In the genomic region with DNA sequence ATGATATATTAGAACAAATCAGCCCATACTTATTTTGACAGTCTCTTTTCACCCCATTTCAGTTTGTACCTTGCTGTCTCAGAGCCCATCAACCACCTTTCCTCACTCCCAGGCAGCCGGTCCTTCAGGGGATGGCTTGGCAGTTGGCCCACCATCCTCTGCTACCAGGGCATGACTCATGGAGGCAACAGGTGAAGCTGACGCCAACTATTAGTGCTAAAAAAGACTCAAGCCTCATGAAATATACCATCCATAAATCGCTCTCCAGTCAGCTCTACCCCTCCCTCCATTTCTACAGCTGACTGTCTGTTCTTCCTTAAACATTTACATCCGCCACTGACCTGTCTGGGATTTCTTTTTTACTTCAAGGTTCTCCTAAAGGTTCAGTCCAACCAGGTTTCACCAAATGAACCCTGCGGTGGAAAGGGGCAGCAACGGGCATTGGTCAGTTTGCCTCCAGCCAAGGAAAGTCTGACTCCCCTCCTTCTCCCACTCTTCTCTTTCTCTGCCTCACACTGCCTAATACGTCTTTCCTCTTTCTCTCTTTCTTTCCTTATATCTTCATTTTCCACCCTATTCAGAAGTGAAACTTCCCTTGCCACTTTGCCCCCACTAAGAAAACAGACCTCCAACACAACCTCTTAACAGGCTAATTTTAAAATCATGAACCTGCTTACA, we compare ENCODE assay signal across 10 cellular contexts.
DNase-seq lines count a peak whose midpoint lies in the region; ATAC-seq and TF ChIP-seq lines count a peak whose summit lies in the region.
"Had no signal": no experiment of that assay in that cellular context is flagged by ENCODE, and none has a peak within 500 bp of the region (broad histone marks: within the 10 kb centered on the region; RNA-seq: fewer than 3 reads in every experiment).

No MANE protein-coding gene starts in this region.

- H3K9me3 Mint-ChIP-seq in activated T-cell treated with anti-CD3 and anti-CD28 coated beads, Interleukin-2, amount 50 U/mL, for 24 hours, result no peaks in the 10 kb centered on the region

- H3K4me1 Mint-ChIP-seq in activated T-cell treated with anti-CD3 and anti-CD28 coated beads, Interleukin-2, amount 50 U/mL, for 24 hours (ENCODE audit: low read depth), result peaks cover 80% of the 10 kb centered on the region

- ATAC-seq in GM21576 (IDR thresholded peaks at IDR 0.05; ENCODE audit: unreplicated experiment), result no peak
- no peak for ATAC-seq in HG03025 (IDR thresholded peaks at IDR 0.05; ENCODE audit: low FRiP score, unreplicated experiment)
- ATAC-seq: HepG2 had no signal

- no peak for TF ChIP-seq CTCF in epithelial cell of esophagus (IDR thresholded peaks at IDR 0.05; ENCODE audit: insufficient read depth, low read depth, low read length, missing control alignments)

- no peak overlapping the region for H3K9ac ChIP-seq in skeletal muscle tissue (ENCODE audit: low read depth in 1 of 3, low read length in 3 of 3)
- H3K9ac ChIP-seq: BLaER1 treated with 17β-estradiol and CSF1 and Interleukin-3, amounts not matched to agents 10 nM and 100 nM had no signal

- peaks cover 20 to 34% (median 23%) of the 10 kb centered on the region in 3 donors for H3K4me1 ChIP-seq in skeletal muscle tissue (ENCODE audit: control insufficient read depth in 3 of 3, insufficient read depth in 3 of 3, low read length in 3 of 3)
- H3K4me1 ChIP-seq: BLaER1 treated with 17β-estradiol and CSF1 and Interleukin-3, amounts not matched to agents 10 nM and 100 nM had no signal

- H3K36me3 Mint-ChIP-seq in activated T-cell treated with anti-CD3 and anti-CD28 coated beads, Interleukin-2, amount 50 U/mL, for 24 hours (ENCODE audit: low read depth), result peaks cover 78% of the 10 kb centered on the region

- peak overlapping the region; percentile 92 for H3K27ac Mint-ChIP-seq in activated T-cell treated with anti-CD3 and anti-CD28 coated beads, Interleukin-2, amount 50 U/mL, for 24 hours

- H3K4me3 Mint-ChIP-seq in activated T-cell treated with anti-CD3 and anti-CD28 coated beads, Interleukin-2, amount 50 U/mL, for 24 hours, result no peak overlapping the region

- H3K27ac ChIP-seq in skeletal muscle tissue (ENCODE audit: low read depth, low read length), result peak overlapping the region; percentile 66
- H3K27ac ChIP-seq: BLaER1 treated with 17β-estradiol and CSF1 and Interleukin-3, amounts not matched to agents 10 nM and 100 nM had no signal

- no peaks in the 10 kb centered on the region for H3K27me3 ChIP-seq in skeletal muscle tissue (ENCODE audit: control insufficient read depth in 3 of 3, insufficient read depth in 3 of 3, low read length in 3 of 3)
- H3K27me3 ChIP-seq: BLaER1 treated with 17β-estradiol and CSF1 and Interleukin-3, amounts not matched to agents 10 nM and 100 nM had no signal

- H3K9me3 ChIP-seq in skeletal muscle tissue (ENCODE audit: control insufficient read depth in 3 of 3, low read length in 3 of 3), result no peaks in the 10 kb centered on the region

- DNase-seq in activated T-cell treated with anti-CD3 and anti-CD28 coated beads, Interleukin-2, amount 50 U/mL, for 24 hours, result no peak
- no peak for DNase-seq in activated T-cell treated with anti-CD3 and anti-CD28 coated beads, Interleukin-2, amount 50 U/mL, for 1 hour
- DNase-seq in NCI-H345 (lab: John Stamatoyannopoulos, UW), result peak; percentile 75
- peak; percentile 33 for DNase-seq in epithelial cell of esophagus (ENCODE audit: low read depth)
- DNase-seq in activated CD4-positive, CD25-positive, alpha-beta regulatory T cell (lab: John Stamatoyannopoulos, UW), result no peak

- H3K36me3 ChIP-seq in skeletal muscle tissue (ENCODE audit: control insufficient read depth in 3 of 3, insufficient read depth in 3 of 3, low read length in 3 of 3), result peaks cover 0 to 5% (median 0%) of the 10 kb centered on the region in 3 donors

- no peaks in the 10 kb centered on the region for H3K27me3 Mint-ChIP-seq in activated T-cell treated with anti-CD3 and anti-CD28 coated beads, Interleukin-2, amount 50 U/mL, for 24 hours

- no peak overlapping the region for H3K4me3 ChIP-seq in epithelial cell of esophagus (ENCODE audit: low read length)
- no peak overlapping the region for H3K4me3 ChIP-seq in skeletal muscle tissue (ENCODE audit: low read length in 3 of 3)
- H3K4me3 ChIP-seq: BLaER1 treated with 17β-estradiol and CSF1 and Interleukin-3, amounts not matched to agents 10 nM and 100 nM had no signal

Comparison
In these comparisons a context has a peak if more than half of its experiments do, and no peak if none do; other contexts are left out.
1. DNase-seq: peak in NCI-H345 (single experiment) and epithelial cell of esophagus (single experiment); none in activated T-cell treated with anti-CD3 and anti-CD28 coated beads, Interleukin-2, amount 50 U/mL, for 24 hours (single experiment), activated T-cell treated with anti-CD3 and anti-CD28 coated beads, Interleukin-2, amount 50 U/mL, for 1 hour (single experiment) and activated CD4-positive, CD25-positive, alpha-beta regulatory T cell (0 of 4).